In the genomic region with DNA sequence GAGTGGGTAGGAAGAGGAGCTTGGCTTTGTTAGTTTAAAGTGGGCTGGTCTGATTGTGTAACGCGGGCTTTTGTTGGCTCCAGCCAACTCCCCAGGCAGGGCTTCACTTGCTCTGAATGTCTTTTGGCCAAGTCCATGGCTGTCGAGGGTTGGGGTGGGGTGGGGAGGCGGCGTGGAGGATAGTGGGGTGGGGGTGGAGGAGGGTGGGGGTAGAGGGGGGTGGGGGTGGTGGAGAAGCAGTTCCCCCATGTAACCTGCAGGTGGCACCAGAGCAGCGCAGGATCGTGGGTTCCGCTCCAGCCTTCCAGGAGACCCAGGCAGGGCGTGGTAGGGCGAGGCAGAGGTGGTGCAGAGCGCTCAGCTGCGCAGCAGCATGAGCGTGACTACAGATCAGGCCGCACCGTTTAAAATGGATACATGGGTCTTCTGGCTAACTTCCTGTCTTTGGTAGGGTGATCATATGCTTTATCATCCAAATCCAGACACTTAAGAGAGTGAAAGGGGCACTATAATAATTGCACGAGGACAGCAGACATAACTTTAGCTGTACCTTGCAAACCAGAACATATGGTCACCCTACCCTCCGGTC, we compare ENCODE assay signal across 8 cellular contexts. TPM values are rescaled to one million over a fixed set of nuclear protein-coding genes. Genes with fewer than 3 reads are reported as not detected.
A peak's percentile ranks its signal among the peaks of the same experiment; 100 is the strongest.
DNase-seq lines count a peak whose midpoint lies in the region; ATAC-seq and TF ChIP-seq lines count a peak whose summit lies in the region.

No MANE protein-coding gene starts in this region.

- H3K79me2 ChIP-seq in DND-41 (ENCODE audit: insufficient read depth, low read length) = no peaks in the 10 kb centered on the region

- no peaks in the 10 kb centered on the region for H3K9me3 Mint-ChIP-seq in activated naive CD4-positive, alpha-beta T cell treated with anti-CD3 and anti-CD28 coated beads for 36 hours
- no peaks in the 10 kb centered on the region for H3K9me3 Mint-ChIP-seq in type B pancreatic cell

- no peak overlapping the region for H2AFZ ChIP-seq in DND-41 (ENCODE audit: low read depth, low read length)

- no peaks in the 10 kb centered on the region for H3K9me3 ChIP-seq in DND-41 (ENCODE audit: insufficient read depth, low read length, severe bottlenecking)
- no peaks in the 10 kb centered on the region for H3K9me3 ChIP-seq in MG63

- H3K36me3 ChIP-seq in DND-41 (ENCODE audit: insufficient read depth, low read length) = no peaks in the 10 kb centered on the region
- no peaks in the 10 kb centered on the region; the same call in 1 of the 2 replicates for H3K36me3 ChIP-seq in MG63

- peak; percentile 65 for TF ChIP-seq CTCF in DND-41 (IDR thresholded peaks at IDR 0.05; ENCODE audit: borderline replicate concordance, extremely low read depth, low read length, poor library complexity, severe bottlenecking)
- TF ChIP-seq CTCF in type B pancreatic cell (conservative IDR thresholded peaks at IDR 0.05) = peak; percentile 76

- CTCF ChIA-PET in activated naive CD4-positive, alpha-beta T cell treated with anti-CD3 and anti-CD28 coated beads for 36 hours (lab: Charles Lee) = interaction anchor here (0.5 to 11.8 kb wide), 10 partner anchors 9 to 595 kb away, joined by 3 to 167 read pairs (median 3); no protein-coding TSS in a partner anchor

- peaks cover 3% of the 10 kb centered on the region for H3K4me1 ChIP-seq in DND-41 (ENCODE audit: insufficient read depth, low read length)

- no peak overlapping the region for H3K27ac ChIP-seq in DND-41 (ENCODE audit: low read length)

- peaks cover 5% of the 10 kb centered on the region for H3K4me1 Mint-ChIP-seq in activated naive CD4-positive, alpha-beta T cell treated with anti-CD3 and anti-CD28 coated beads for 36 hours (ENCODE audit: low read depth)
- peaks cover 12% of the 10 kb centered on the region for H3K4me1 Mint-ChIP-seq in type B pancreatic cell (ENCODE audit: unreplicated experiment)

- intact Hi-C loops in activated naive CD4-positive, alpha-beta T cell treated with anti-CD3 and anti-CD28 coated beads for 36 hours (cut with micrococcal nuclease) = loop anchor here (5.0 kb wide), 1 partner anchor 253 kb away; no protein-coding TSS in a partner anchor
- intact Hi-C loops in posterior vena cava (cut with DNase I) = loop anchor here in 1 of 2 donors (5.0 kb wide), 1 partner anchor 268 kb away; no protein-coding TSS in a partner anchor

- no peaks in the 10 kb centered on the region for H3K36me3 Mint-ChIP-seq in activated naive CD4-positive, alpha-beta T cell treated with anti-CD3 and anti-CD28 coated beads for 36 hours (ENCODE audit: low read depth)
- H3K36me3 Mint-ChIP-seq in type B pancreatic cell = no peaks in the 10 kb centered on the region

- H3K9ac ChIP-seq in DND-41 (ENCODE audit: low read depth, low read length) = no peak overlapping the region

- H4K20me1 ChIP-seq in DND-41 (ENCODE audit: insufficient read depth, low read length) = no peaks in the 10 kb centered on the region

- no peaks in the 10 kb centered on the region for H3K27me3 Mint-ChIP-seq in activated naive CD4-positive, alpha-beta T cell treated with anti-CD3 and anti-CD28 coated beads for 36 hours (ENCODE audit: low read depth)
- H3K27me3 Mint-ChIP-seq in type B pancreatic cell = peaks cover 36% of the 10 kb centered on the region

- no peak overlapping the region for H3K27ac Mint-ChIP-seq in activated naive CD4-positive, alpha-beta T cell treated with anti-CD3 and anti-CD28 coated beads for 36 hours
- H3K27ac Mint-ChIP-seq in type B pancreatic cell = no peak overlapping the region

- no peak overlapping the region for H3K4me2 ChIP-seq in DND-41 (ENCODE audit: insufficient read depth, low read length)

- in situ Hi-C loops in SK-MEL-5 (cut with HindIII; ENCODE audit: low pct_unique_long_range_greater_than_20kb, low sequenced_read_pairs) = no loop called here

- H3K4me3 ChIP-seq in DND-41 (ENCODE audit: low read depth in 1 of 2, low read length in 2 of 2) (no peak overlapping the region), MG63 (no peak overlapping the region)

- DNase-seq in DND-41 = peak; percentile 71
- DNase-seq in MG63 = peak; percentile 76
- DNase-seq in SK-MEL-5 (ENCODE audit: low read depth, low spot score) = peak; percentile 74
- DNase-seq in activated naive CD4-positive, alpha-beta T cell treated with anti-CD3 and anti-CD28 coated beads for 36 hours = peak; percentile 82
- peak; percentile 41 for DNase-seq in globus pallidus (ENCODE audit: low spot score)
- DNase-seq in posterior vena cava (ENCODE audit: low spot score) = peak; percentile 94
- DNase-seq in type B pancreatic cell (ENCODE audit: extremely low spot score, unreplicated experiment) = no peak

- peak; percentile 98 for ATAC-seq in DND-41 (ENCODE audit: insufficient read depth, low read depth)
- no peak for ATAC-seq in HG02623 (IDR thresholded peaks at IDR 0.05; ENCODE audit: unreplicated experiment)

- peak overlapping the region; percentile 23 for H3K4me3 Mint-ChIP-seq in activated naive CD4-positive, alpha-beta T cell treated with anti-CD3 and anti-CD28 coated beads for 36 hours
- no peak overlapping the region for H3K4me3 Mint-ChIP-seq in type B pancreatic cell

- H3K27me3 ChIP-seq in DND-41 (ENCODE audit: insufficient read depth, low read length, poor library complexity) (peaks cover 4% of the 10 kb centered on the region), MG63 (no peaks in the 10 kb centered on the region)

RNA-seq across cellular contexts. Expression of gene GOLGA6A, which starts 28.3 kb away (rescaled TPM):
- total RNA-seq in MG63 (2014; rRNA removed; shearing (Covaris generic); ENCODE audit: low replicate concordance) = not detected in 2 replicates
- total RNA-seq in SK-MEL-5 (2014; rRNA removed; shearing (Covaris generic)) = not detected in 2 replicates
- polyA plus RNA-seq in SK-MEL-5 (2015; cell fraction: cytosol; rRNA removed) = 0.04 TPM in 1 of 2 replicates, not detected in the other
- polyA plus RNA-seq in SK-MEL-5 (2015; cell fraction: nucleus; rRNA removed) = 0.05 and 0.12 TPM in 2 replicates
- total RNA-seq in activated naive CD4-positive, alpha-beta T cell treated with anti-CD3 and anti-CD28 coated beads for 36 hours = under 1 TPM; 0.14 to 0.84 TPM
- under 1 TPM in 1 of 2 donors, not detected in 1; 0.24 TPM for total RNA-seq in posterior vena cava
- total RNA-seq in type B pancreatic cell (ENCODE audit: low replicate concordance) = not detected in 2 replicates

RNA-seq across cellular contexts. Expression of gene PML, which starts 59.5 kb away (rescaled TPM):
- 19.5 and 39.8 TPM in 2 replicates for total RNA-seq in MG63 (2014; rRNA removed; shearing (Covaris generic); ENCODE audit: low replicate concordance)
- total RNA-seq in SK-MEL-5 (2014; rRNA removed; shearing (Covaris generic)) = 8.7 and 9.3 TPM in 2 replicates
- polyA plus RNA-seq in SK-MEL-5 (2015; cell fraction: cytosol; rRNA removed) = 31.0 and 49.5 TPM in 2 replicates
- 39.3 and 53.3 TPM in 2 replicates for polyA plus RNA-seq in SK-MEL-5 (2015; cell fraction: nucleus; rRNA removed)
- 10 to 100 TPM; 69.6 to 70.2 TPM for total RNA-seq in activated naive CD4-positive, alpha-beta T cell treated with anti-CD3 and anti-CD28 coated beads for 36 hours
- 10 to 100 TPM; 49.2 to 50.7 TPM for total RNA-seq in posterior vena cava
- 28.7 and 29.8 TPM in 2 replicates for total RNA-seq in type B pancreatic cell (ENCODE audit: low replicate concordance)
